Comparison of ENCODE assay signal across 1 cellular context in genomic region chr13:21522847-21523246, GRCh38.
TF ChIP-seq lines count a peak whose summit lies in the region.

No MANE protein-coding gene starts in this region.

TF ChIP-seq in K562, 482 proteins besides CTCF, POLR2A, EP300 and RAD21 (continued from another document and continues in another):
- TF ChIP-seq, protein P1, sequence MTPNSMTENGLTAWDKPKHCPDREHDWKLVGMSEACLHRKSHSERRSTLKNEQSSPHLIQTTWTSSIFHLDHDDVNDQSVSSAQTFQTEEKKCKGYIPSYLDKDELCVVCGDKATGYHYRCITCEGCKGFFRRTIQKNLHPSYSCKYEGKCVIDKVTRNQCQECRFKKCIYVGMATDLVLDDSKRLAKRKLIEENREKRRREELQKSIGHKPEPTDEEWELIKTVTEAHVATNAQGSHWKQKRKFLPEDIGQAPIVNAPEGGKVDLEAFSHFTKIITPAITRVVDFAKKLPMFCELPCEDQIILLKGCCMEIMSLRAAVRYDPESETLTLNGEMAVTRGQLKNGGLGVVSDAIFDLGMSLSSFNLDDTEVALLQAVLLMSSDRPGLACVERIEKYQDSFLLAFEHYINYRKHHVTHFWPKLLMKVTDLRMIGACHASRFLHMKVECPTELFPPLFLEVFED (CRISPR knock-in tag; conservative IDR thresholded peaks at IDR 0.05) = no peak
- TF ChIP-seq ZFPM2 (CRISPR knock-in tag; IDR thresholded peaks at IDR 0.05) = no peak
- TF ChIP-seq, protein P2, sequence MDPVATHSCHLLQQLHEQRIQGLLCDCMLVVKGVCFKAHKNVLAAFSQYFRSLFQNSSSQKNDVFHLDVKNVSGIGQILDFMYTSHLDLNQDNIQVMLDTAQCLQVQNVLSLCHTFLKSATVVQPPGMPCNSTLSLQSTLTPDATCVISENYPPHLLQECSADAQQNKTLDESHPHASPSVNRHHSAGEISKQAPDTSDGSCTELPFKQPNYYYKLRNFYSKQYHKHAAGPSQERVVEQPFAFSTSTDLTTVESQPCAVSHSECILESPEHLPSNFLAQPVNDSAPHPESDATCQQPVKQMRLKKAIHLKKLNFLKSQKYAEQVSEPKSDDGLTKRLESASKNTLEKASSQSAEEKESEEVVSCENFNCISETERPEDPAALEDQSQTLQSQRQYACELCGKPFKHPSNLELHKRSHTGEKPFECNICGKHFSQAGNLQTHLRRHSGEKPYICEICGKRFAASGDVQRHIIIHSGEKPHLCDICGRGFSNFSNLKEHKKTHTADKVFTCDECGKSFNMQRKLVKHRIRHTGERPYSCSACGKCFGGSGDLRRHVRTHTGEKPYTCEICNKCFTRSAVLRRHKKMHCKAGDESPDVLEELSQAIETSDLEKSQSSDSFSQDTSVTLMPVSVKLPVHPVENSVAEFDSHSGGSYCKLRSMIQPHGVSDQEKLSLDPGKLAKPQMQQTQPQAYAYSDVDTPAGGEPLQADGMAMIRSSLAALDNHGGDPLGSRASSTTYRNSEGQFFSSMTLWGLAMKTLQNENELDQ (CRISPR knock-in tag; IDR thresholded peaks at IDR 0.05; ENCODE audit: borderline replicate concordance) = no peak
- TF ChIP-seq PRPF4 (IDR thresholded peaks at IDR 0.05; ENCODE audit: insufficient read depth, low read depth, low read length, poor library complexity, severe bottlenecking) = no peak
- TF ChIP-seq, protein P3, sequence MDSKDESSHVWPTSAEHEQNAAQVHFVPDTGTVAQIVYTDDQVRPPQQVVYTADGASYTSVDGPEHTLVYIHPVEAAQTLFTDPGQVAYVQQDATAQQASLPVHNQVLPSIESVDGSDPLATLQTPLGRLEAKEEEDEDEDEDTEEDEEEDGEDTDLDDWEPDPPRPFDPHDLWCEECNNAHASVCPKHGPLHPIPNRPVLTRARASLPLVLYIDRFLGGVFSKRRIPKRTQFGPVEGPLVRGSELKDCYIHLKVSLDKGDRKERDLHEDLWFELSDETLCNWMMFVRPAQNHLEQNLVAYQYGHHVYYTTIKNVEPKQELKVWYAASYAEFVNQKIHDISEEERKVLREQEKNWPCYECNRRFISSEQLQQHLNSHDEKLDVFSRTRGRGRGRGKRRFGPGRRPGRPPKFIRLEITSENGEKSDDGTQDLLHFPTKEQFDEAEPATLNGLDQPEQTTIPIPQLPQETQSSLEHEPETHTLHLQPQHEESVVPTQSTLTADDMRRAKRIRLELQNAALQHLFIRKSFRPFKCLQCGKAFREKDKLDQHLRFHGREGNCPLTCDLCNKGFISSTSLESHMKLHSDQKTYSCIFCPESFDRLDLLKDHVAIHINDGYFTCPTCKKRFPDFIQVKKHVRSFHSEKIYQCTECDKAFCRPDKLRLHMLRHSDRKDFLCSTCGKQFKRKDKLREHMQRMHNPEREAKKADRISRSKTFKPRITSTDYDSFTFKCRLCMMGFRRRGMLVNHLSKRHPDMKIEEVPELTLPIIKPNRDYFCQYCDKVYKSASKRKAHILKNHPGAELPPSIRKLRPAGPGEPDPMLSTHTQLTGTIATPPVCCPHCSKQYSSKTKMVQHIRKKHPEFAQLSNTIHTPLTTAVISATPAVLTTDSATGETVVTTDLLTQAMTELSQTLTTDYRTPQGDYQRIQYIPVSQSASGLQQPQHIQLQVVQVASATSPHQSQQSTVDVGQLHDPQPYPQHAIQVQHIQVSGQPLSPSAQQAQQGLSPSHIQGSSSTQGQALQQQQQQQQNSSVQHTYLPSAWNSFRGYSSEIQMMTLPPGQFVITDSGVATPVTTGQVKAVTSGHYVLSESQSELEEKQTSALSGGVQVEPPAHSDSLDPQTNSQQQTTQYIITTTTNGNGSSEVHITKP (IDR thresholded peaks at IDR 0.05; ENCODE audit: partially characterized antibody) = peak; percentile 53
- TF ChIP-seq ZNF232 (CRISPR knock-in tag; IDR thresholded peaks at IDR 0.05) = no peak
- no peak for TF ChIP-seq ESRRB (CRISPR knock-in tag; IDR thresholded peaks at IDR 0.05; ENCODE audit: borderline replicate concordance)
- no peak for TF ChIP-seq FOXA3 (CRISPR knock-in tag; conservative IDR thresholded peaks at IDR 0.05 in 1 of 2, IDR thresholded peaks at IDR 0.05 in 1 of 2)
- TF ChIP-seq RNF2 (IDR thresholded peaks at IDR 0.05) = no peak
- TF ChIP-seq CAMTA2 (CRISPR knock-in tag; conservative IDR thresholded peaks at IDR 0.05) = no peak
- TF ChIP-seq MED1 (CRISPR knock-in tag; IDR thresholded peaks at IDR 0.05; ENCODE audit: borderline replicate concordance) = no peak
- TF ChIP-seq HEY1 (CRISPR knock-in tag; IDR thresholded peaks at IDR 0.05; ENCODE audit: borderline replicate concordance) = no peak
- no peak for TF ChIP-seq NR4A1 (CRISPR knock-in tag; IDR thresholded peaks at IDR 0.05)
- TF ChIP-seq NR4A1 (tag; IDR thresholded peaks at IDR 0.05) = no peak
- TF ChIP-seq, protein P4, sequence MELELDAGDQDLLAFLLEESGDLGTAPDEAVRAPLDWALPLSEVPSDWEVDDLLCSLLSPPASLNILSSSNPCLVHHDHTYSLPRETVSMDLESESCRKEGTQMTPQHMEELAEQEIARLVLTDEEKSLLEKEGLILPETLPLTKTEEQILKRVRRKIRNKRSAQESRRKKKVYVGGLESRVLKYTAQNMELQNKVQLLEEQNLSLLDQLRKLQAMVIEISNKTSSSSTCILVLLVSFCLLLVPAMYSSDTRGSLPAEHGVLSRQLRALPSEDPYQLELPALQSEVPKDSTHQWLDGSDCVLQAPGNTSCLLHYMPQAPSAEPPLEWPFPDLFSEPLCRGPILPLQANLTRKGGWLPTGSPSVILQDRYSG (tag; conservative IDR thresholded peaks at IDR 0.05; ENCODE audit: low read depth) = no peak
- TF ChIP-seq NFIX (CRISPR knock-in tag; IDR thresholded peaks at IDR 0.05; ENCODE audit: low read depth) = no peak
- no peak for TF ChIP-seq PBX2 (CRISPR knock-in tag; IDR thresholded peaks at IDR 0.05; ENCODE audit: low read depth)
- TF ChIP-seq PBX2 (tag; conservative IDR thresholded peaks at IDR 0.05; ENCODE audit: low read depth) = no peak
- TF ChIP-seq ZFP1 (CRISPR knock-in tag; IDR thresholded peaks at IDR 0.05) = no peak
- TF ChIP-seq PHF21A (IDR thresholded peaks at IDR 0.05; ENCODE audit: borderline replicate concordance, low read depth) = no peak
- no peak for TF ChIP-seq DMBX1 (CRISPR knock-in tag; IDR thresholded peaks at IDR 0.05; ENCODE audit: borderline replicate concordance)
- TF ChIP-seq ELK1 (CRISPR knock-in tag; IDR thresholded peaks at IDR 0.05) = no peak
- TF ChIP-seq JUN (IDR thresholded peaks at IDR 0.05; ENCODE audit: borderline replicate concordance, low read depth, low read length) = no peak
- no peak for TF ChIP-seq JUN (CRISPR knock-in tag; IDR thresholded peaks at IDR 0.05; ENCODE audit: borderline replicate concordance)
- no peak for TF ChIP-seq NRF1 (conservative IDR thresholded peaks at IDR 0.05 in 1 of 2, IDR thresholded peaks at IDR 0.05 in 1 of 2)
- TF ChIP-seq ZNF316 (IDR thresholded peaks at IDR 0.05) = peak; percentile 19; the same call in 1 of the 2 replicates
- no peak for TF ChIP-seq ZNF324 (CRISPR knock-in tag; IDR thresholded peaks at IDR 0.05)
- no peak for TF ChIP-seq ATF7 (IDR thresholded peaks at IDR 0.05)
- no peak for TF ChIP-seq SOX6 (IDR thresholded peaks at IDR 0.05)
- TF ChIP-seq MIER1 (IDR thresholded peaks at IDR 0.05; ENCODE audit: low read depth) = no peak
- no peak for TF ChIP-seq SIN3B (IDR thresholded peaks at IDR 0.05; ENCODE audit: low read depth)
- TF ChIP-seq HDAC6 (IDR thresholded peaks at IDR 0.05; ENCODE audit: low read depth, low read length) = no peak
- no peak for TF ChIP-seq GATAD2A (IDR thresholded peaks at IDR 0.05)
- TF ChIP-seq XRCC5 (IDR thresholded peaks at IDR 0.05; ENCODE audit: low read depth, low read length) = no peak
- TF ChIP-seq KLF1 (tag; IDR thresholded peaks at IDR 0.05) = no peak
- TF ChIP-seq ELF4 (CRISPR knock-in tag; IDR thresholded peaks at IDR 0.05) = no peak
- no peak for TF ChIP-seq ARID3A (IDR thresholded peaks at IDR 0.05; ENCODE audit: borderline replicate concordance, low read depth, low read length)
- no peak for TF ChIP-seq POLR3G (IDR thresholded peaks at IDR 0.05; ENCODE audit: extremely low read depth, insufficient read length, insufficient replicate concordance)
- TF ChIP-seq ZNF609 (CRISPR knock-in tag; IDR thresholded peaks at IDR 0.05; ENCODE audit: borderline replicate concordance) = no peak
- TF ChIP-seq MEF2D (tag; conservative IDR thresholded peaks at IDR 0.05; ENCODE audit: low read depth) = no peak
- TF ChIP-seq MCM2 (IDR thresholded peaks at IDR 0.05; ENCODE audit: low read depth) = no peak
- no peak for TF ChIP-seq POLR2H (tag; IDR thresholded peaks at IDR 0.05; ENCODE audit: low read depth)
- TF ChIP-seq TFAP4 (CRISPR knock-in tag; IDR thresholded peaks at IDR 0.05; ENCODE audit: borderline replicate concordance) = no peak
- no peak for TF ChIP-seq USF2 (CRISPR knock-in tag; IDR thresholded peaks at IDR 0.05)
- no peak for TF ChIP-seq PURB (CRISPR knock-in tag; IDR thresholded peaks at IDR 0.05; ENCODE audit: low read depth)
